8 cellular contexts compared by ENCODE assay signal in the genomic region with DNA sequence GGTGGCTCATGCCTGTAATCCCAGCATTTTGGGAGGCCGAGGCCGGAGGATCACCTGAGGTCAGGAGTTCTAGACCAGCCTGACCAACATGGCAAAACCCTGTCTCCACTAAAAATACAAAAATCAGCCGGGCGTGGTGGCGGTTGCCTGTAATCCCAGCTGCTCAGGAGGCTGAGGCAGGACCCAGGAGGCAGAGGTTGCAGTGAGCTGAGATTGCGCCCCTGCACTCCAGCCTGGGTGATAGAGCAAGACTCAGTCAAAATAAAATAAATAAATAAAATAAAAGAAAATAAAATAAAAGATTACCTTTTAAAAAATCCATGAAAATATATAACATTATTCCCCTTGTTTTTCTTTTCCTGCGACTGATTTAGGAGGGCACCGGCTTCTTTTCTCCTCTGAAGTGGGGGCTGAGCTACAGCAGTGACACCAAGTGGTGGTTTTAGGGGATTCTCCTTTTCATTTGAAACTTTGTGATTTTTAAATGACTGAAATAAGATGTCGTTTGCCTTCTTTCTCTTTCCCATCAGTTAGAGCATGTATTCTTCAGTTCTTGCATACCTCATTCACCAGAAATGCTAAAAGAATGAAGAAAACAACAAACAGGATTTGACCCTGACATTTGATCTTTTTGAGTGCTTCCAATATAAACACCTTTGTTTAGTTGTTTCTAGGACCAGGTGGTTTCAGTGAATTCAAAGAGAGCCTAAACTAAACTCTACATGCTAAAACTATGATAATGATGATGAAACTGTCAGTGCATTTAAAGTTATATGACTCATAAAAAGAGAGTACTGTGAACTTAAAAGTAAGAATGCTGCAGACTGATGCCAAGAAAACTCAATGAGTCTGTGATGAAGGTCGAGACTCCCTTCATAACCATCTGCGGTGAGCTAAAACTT. TPM values are rescaled to one million over a fixed set of nuclear protein-coding genes. Genes with fewer than 3 reads are reported as not detected.
DNase-seq lines count a peak whose midpoint lies in the region; ATAC-seq and TF ChIP-seq lines count a peak whose summit lies in the region.

No MANE protein-coding gene starts in this region.

- peak; percentile 64 to 65 for ATAC-seq in left cardiac atrium
- ATAC-seq in GM19023 (IDR thresholded peaks at IDR 0.05; ENCODE audit: unreplicated experiment), result no peak

- H3K4me3 Mint-ChIP-seq in activated CD4-positive, alpha-beta T cell treated with anti-CD3 and anti-CD28 coated beads, Interleukin-2, amount 10 ng/mL, durations not matched to agents 24 days and 14 days, result no peak overlapping the region

- DNase-seq in HuH-7 (ENCODE audit: low spot score), result peak; percentile 46
- peak; percentile 64 to 97 for DNase-seq in SJSA1 (ENCODE audit: low read depth in 1 of 2, low spot score in 2 of 2)
- DNase-seq in left cardiac atrium, result no peak
- DNase-seq in stomach, result no peak
- DNase-seq in vagina (ENCODE audit: extremely low spot score in 2 of 2), result no peak
- no peak for DNase-seq in activated CD4-positive, alpha-beta T cell treated with anti-CD3 and anti-CD28 coated beads, Interleukin-2, amount 10 ng/mL, durations not matched to agents 24 days and 14 days

- H3K36me3 Mint-ChIP-seq in activated CD4-positive, alpha-beta T cell treated with anti-CD3 and anti-CD28 coated beads, Interleukin-2, amount 10 ng/mL, durations not matched to agents 24 days and 14 days (ENCODE audit: low read depth), result no peaks in the 10 kb centered on the region

- peak; percentile 30 for TF ChIP-seq CTCF in GM12874 (IDR thresholded peaks at IDR 0.05; ENCODE audit: insufficient read depth, low read depth, low read length)
- peak in 5 of 7 experiments; percentile 14 to 57 (median 51) for TF ChIP-seq CTCF in stomach (IDR thresholded peaks at IDR 0.05)
- no peak for TF ChIP-seq CTCF in vagina (IDR thresholded peaks at IDR 0.05)

- H3K27ac Mint-ChIP-seq in activated CD4-positive, alpha-beta T cell treated with anti-CD3 and anti-CD28 coated beads, Interleukin-2, amount 10 ng/mL, durations not matched to agents 24 days and 14 days, result no peak overlapping the region

- H3K4me1 Mint-ChIP-seq in activated CD4-positive, alpha-beta T cell treated with anti-CD3 and anti-CD28 coated beads, Interleukin-2, amount 10 ng/mL, durations not matched to agents 24 days and 14 days, result no peaks in the 10 kb centered on the region

- H3K27me3 ChIP-seq in SJSA1 (replicated peaks) (no peaks in the 10 kb centered on the region), stomach (no peaks in the 10 kb centered on the region), vagina (no peaks in the 10 kb centered on the region)

- TF ChIP-seq POLR2A in stomach (IDR thresholded peaks at IDR 0.05) (no peak), vagina (IDR thresholded peaks at IDR 0.05) (no peak)

- no peaks in the 10 kb centered on the region for H3K9me3 ChIP-seq in SJSA1 (replicated peaks)
- H3K9me3 ChIP-seq in stomach, result no peaks in the 10 kb centered on the region
- H3K9me3 ChIP-seq in vagina, result no peaks in the 10 kb centered on the region

- intact Hi-C loops in left cardiac atrium (cut with DNase I) (loop anchor here (10.0 kb wide), 2 partner anchors 124 to 154 kb away; no protein-coding TSS in a partner anchor), stomach (cut with DNase I; ENCODE audit: low total_unique reads) (no loop called here), vagina (cut with DNase I) (no loop called here)
- intact Hi-C loops in activated CD4-positive, alpha-beta T cell treated with anti-CD3 and anti-CD28 coated beads, Interleukin-2, amount 10 ng/mL, durations not matched to agents 24 days and 14 days (cut with micrococcal nuclease), result loop anchor here (1.0 kb wide), 1 partner anchor 163 kb away; no protein-coding TSS in a partner anchor

- H3K4me1 ChIP-seq in SJSA1 (replicated peaks), result peaks cover 52% of the 10 kb centered on the region
- peaks cover 0 to 19% (median 3%) of the 10 kb centered on the region in 4 donors for H3K4me1 ChIP-seq in stomach
- no peaks in the 10 kb centered on the region for H3K4me1 ChIP-seq in vagina

- H3K9me3 Mint-ChIP-seq in activated CD4-positive, alpha-beta T cell treated with anti-CD3 and anti-CD28 coated beads, Interleukin-2, amount 10 ng/mL, durations not matched to agents 24 days and 14 days, result no peaks in the 10 kb centered on the region

- 50 to 54% (median 51%) methylated on average over 11 of the region's 11 CpGs for WGBS in stomach, 5 donors

- H3K4me3 ChIP-seq in SJSA1 (no peak overlapping the region), stomach (no peak overlapping the region), vagina (no peak overlapping the region)

- H3K27ac ChIP-seq in SJSA1 (peak overlapping the region; percentile 99), stomach (no peak overlapping the region), vagina (no peak overlapping the region)

- no peak for TF ChIP-seq EP300 in stomach (IDR thresholded peaks at IDR 0.05)

- H3K27me3 Mint-ChIP-seq in activated CD4-positive, alpha-beta T cell treated with anti-CD3 and anti-CD28 coated beads, Interleukin-2, amount 10 ng/mL, durations not matched to agents 24 days and 14 days, result peaks cover 2% of the 10 kb centered on the region

- H3K36me3 ChIP-seq in SJSA1 (no peaks in the 10 kb centered on the region), stomach (no peaks in the 10 kb centered on the region), vagina (no peaks in the 10 kb centered on the region)

RNA-seq across cellular contexts. Expression of gene PKP2, which starts 22.6 kb away (rescaled TPM):
- 28.6 and 29.9 TPM in 2 replicates for total RNA-seq in SJSA1 (2014; rRNA removed; shearing (Covaris generic))
- total RNA-seq in left cardiac atrium (100 to 1,000 TPM; 124 to 148 TPM), stomach (10 to 100 TPM; 34.4 to 85.8 (median 49.8) TPM), vagina (16.2 TPM)
- polyA plus RNA-seq in stomach, result 10 to 100 TPM in 2 of 3 donors, 1 to 10 TPM in 1; 5.8 to 16.0 (median 10.2) TPM
- total RNA-seq in activated CD4-positive, alpha-beta T cell treated with anti-CD3 and anti-CD28 coated beads, Interleukin-2, amount 10 ng/mL, durations not matched to agents 24 days and 14 days, result not detected in 2 replicates

Comparison
In these comparisons a context has a peak if more than half of its experiments do, and no peak if none do; other contexts are left out.
1. CTCF ChIP-seq: peak in GM12874 (single experiment) and stomach (5 of 7); none in vagina (0 of 3).
2. DNase-seq: peak in HuH-7 (single experiment) and SJSA1 (2 of 2); none in left cardiac atrium (single experiment), stomach (single experiment), vagina (0 of 2) and activated CD4-positive, alpha-beta T cell treated with anti-CD3 and anti-CD28 coated beads, Interleukin-2, amount 10 ng/mL, durations not matched to agents 24 days and 14 days (single experiment).
3. RNA of gene PKP2, which starts 22.6 kb away (total RNA-seq): 124 to 148 TPM in left cardiac atrium, 34.4 to 85.8 TPM in stomach, 28.6 to 29.9 TPM in SJSA1 and 16.2 TPM in vagina (single experiment); not detected in activated CD4-positive, alpha-beta T cell treated with anti-CD3 and anti-CD28 coated beads, Interleukin-2, amount 10 ng/mL, durations not matched to agents 24 days and 14 days; every median in the first group is over 10 times any median in the second.
4. intact Hi-C loops: an anchor here in left cardiac atrium (10.0 kb wide) and activated CD4-positive, alpha-beta T cell treated with anti-CD3 and anti-CD28 coated beads, Interleukin-2, amount 10 ng/mL, durations not matched to agents 24 days and 14 days (1.0 kb wide); none called in stomach and vagina.